Comparison of ENCODE assay signal across 8 cellular contexts in genomic region chr19:10087296-10088061, GRCh38. TPM values are rescaled to one million over a fixed set of nuclear protein-coding genes. Genes with fewer than 3 reads are reported as not detected.
DNase-seq lines count a peak whose midpoint lies in the region; ATAC-seq lines count a peak whose summit lies in the region.

No MANE protein-coding gene starts in this region.

- no peaks in the 10 kb centered on the region for H3K9me3 ChIP-seq in iPS-18a (ENCODE audit: control insufficient read depth, low read depth, low read length)
- H3K9me3 ChIP-seq in subcutaneous abdominal adipose tissue (ENCODE audit: control insufficient read depth in 5 of 5, low read length in 5 of 5) = peaks cover 0 to 3% (median 0%) of the 10 kb centered on the region in 5 donors
- H3K9me3 ChIP-seq in SJCRH30 (replicated peaks) = no peaks in the 10 kb centered on the region
- no peaks in the 10 kb centered on the region for H3K9me3 ChIP-seq in aorta (ENCODE audit: control insufficient read depth, low read length)

- H3K4me1 ChIP-seq in iPS-18a (ENCODE audit: control insufficient read depth, low read depth, low read length) (no peaks in the 10 kb centered on the region), subcutaneous abdominal adipose tissue (ENCODE audit: control insufficient read depth in 5 of 5, insufficient read depth in 5 of 5, low read length in 5 of 5) (peaks cover 0 to 17% (median 16%) of the 10 kb centered on the region in 5 donors), SJCRH30 (no peaks in the 10 kb centered on the region), aorta (ENCODE audit: control insufficient read depth in 1 of 2, insufficient read depth in 2 of 2, low read length in 2 of 2) (no peaks in the 10 kb centered on the region)

- peaks cover 20% of the 10 kb centered on the region for H3K27me3 ChIP-seq in iPS-18a (ENCODE audit: control insufficient read depth, insufficient read depth, low read length)
- peaks cover 0 to 3% (median 0%) of the 10 kb centered on the region in 5 donors for H3K27me3 ChIP-seq in subcutaneous abdominal adipose tissue (ENCODE audit: control insufficient read depth in 5 of 5, insufficient read depth in 4 of 5, low read length in 5 of 5)
- H3K27me3 ChIP-seq in SJCRH30 = no peaks in the 10 kb centered on the region
- no peaks in the 10 kb centered on the region for H3K27me3 ChIP-seq in aorta (ENCODE audit: control insufficient read depth in 1 of 2, insufficient read depth in 2 of 2, low read length in 1 of 2)

- H3K4me3 ChIP-seq in iPS-18a (ENCODE audit: low read length) (peak overlapping the region; percentile 79), subcutaneous abdominal adipose tissue (ENCODE audit: low read depth in 1 of 5, low read length in 5 of 5) (peak overlapping the region in 4 of 5 donors; percentile 78 to 91 (median 88)), SJCRH30 (no peak overlapping the region), aorta (ENCODE audit: low read length in 2 of 2) (no peak overlapping the region)

- POLR2A ChIA-PET in activated CD8-positive, alpha-beta T cell treated with anti-CD3 and anti-CD28 coated beads, Interleukin-2, amount 10 ng/mL, durations not matched to agents 7 days and 5 days (lab: Charles Lee) = interaction anchor here (0.6 kb wide), 3 partner anchors 19 to 68 kb away, joined by 3 to 6 read pairs (median 3); no protein-coding TSS in a partner anchor

- ATAC-seq in activated CD8-positive, alpha-beta memory T cell treated with anti-CD3 and anti-CD28 coated beads, Interleukin-2, amount 10 ng/mL, durations not matched to agents 7 days and 5 days = no peak
- ATAC-seq in activated CD8-positive, alpha-beta T cell treated with anti-CD3 and anti-CD28 coated beads, Interleukin-2, amount 10 ng/mL, durations not matched to agents 7 days and 5 days = no peak
- ATAC-seq in HG02973 (IDR thresholded peaks at IDR 0.05; ENCODE audit: unreplicated experiment) (no peak), aorta (ENCODE audit: low FRiP score) (no peak)

- no peaks in the 10 kb centered on the region for H3K27me3 Mint-ChIP-seq in activated CD8-positive, alpha-beta memory T cell treated with anti-CD3 and anti-CD28 coated beads, Interleukin-2, amount 10 ng/mL, durations not matched to agents 7 days and 5 days
- no peaks in the 10 kb centered on the region for H3K27me3 Mint-ChIP-seq in activated CD8-positive, alpha-beta T cell treated with anti-CD3 and anti-CD28 coated beads, Interleukin-2, amount 10 ng/mL, durations not matched to agents 7 days and 5 days (ENCODE audit: low read depth)

- peak overlapping the region; percentile 79 for H3K4me3 Mint-ChIP-seq in activated CD8-positive, alpha-beta memory T cell treated with anti-CD3 and anti-CD28 coated beads, Interleukin-2, amount 10 ng/mL, durations not matched to agents 7 days and 5 days
- peak overlapping the region; percentile 81 for H3K4me3 Mint-ChIP-seq in activated CD8-positive, alpha-beta T cell treated with anti-CD3 and anti-CD28 coated beads, Interleukin-2, amount 10 ng/mL, durations not matched to agents 7 days and 5 days

- H3K27ac Mint-ChIP-seq in activated CD8-positive, alpha-beta memory T cell treated with anti-CD3 and anti-CD28 coated beads, Interleukin-2, amount 10 ng/mL, durations not matched to agents 7 days and 5 days = peak overlapping the region; percentile 83
- H3K27ac Mint-ChIP-seq in activated CD8-positive, alpha-beta T cell treated with anti-CD3 and anti-CD28 coated beads, Interleukin-2, amount 10 ng/mL, durations not matched to agents 7 days and 5 days = peak overlapping the region; percentile 75

- intact Hi-C loops in aorta (cut with DNase I) = no loop called here

- CTCF ChIA-PET in activated CD8-positive, alpha-beta memory T cell treated with anti-CD3 and anti-CD28 coated beads, Interleukin-2, amount 10 ng/mL, durations not matched to agents 7 days and 5 days (lab: Charles Lee) = no interaction called here
- CTCF ChIA-PET in activated CD8-positive, alpha-beta T cell treated with anti-CD3 and anti-CD28 coated beads, Interleukin-2, amount 10 ng/mL, durations not matched to agents 7 days and 5 days (lab: Charles Lee) = no interaction called here

- no peaks in the 10 kb centered on the region for H3K9me3 Mint-ChIP-seq in activated CD8-positive, alpha-beta memory T cell treated with anti-CD3 and anti-CD28 coated beads, Interleukin-2, amount 10 ng/mL, durations not matched to agents 7 days and 5 days (ENCODE audit: low read depth)
- H3K9me3 Mint-ChIP-seq in activated CD8-positive, alpha-beta T cell treated with anti-CD3 and anti-CD28 coated beads, Interleukin-2, amount 10 ng/mL, durations not matched to agents 7 days and 5 days (ENCODE audit: insufficient read depth) = no peaks in the 10 kb centered on the region

- DNase-seq in activated CD8-positive, alpha-beta memory T cell treated with anti-CD3 and anti-CD28 coated beads, Interleukin-2, amount 10 ng/mL, durations not matched to agents 7 days and 5 days = no peak
- DNase-seq in activated CD8-positive, alpha-beta memory T cell treated with anti-CD3 and anti-CD28 coated beads, Interleukin-2, amount 50 U/mL, for 48 hours = no peak
- DNase-seq in activated CD8-positive, alpha-beta T cell treated with anti-CD3 and anti-CD28 coated beads, Interleukin-2, amount 10 ng/mL, durations not matched to agents 7 days and 5 days = no peak
- no peak for DNase-seq in SJCRH30
- DNase-seq in aorta = no peak

- H3K36me3 ChIP-seq in iPS-18a (ENCODE audit: control insufficient read depth, low read depth, low read length) (no peaks in the 10 kb centered on the region), subcutaneous abdominal adipose tissue (ENCODE audit: control insufficient read depth in 5 of 5, insufficient read depth in 5 of 5, low read length in 5 of 5) (peaks cover 0 to 30% (median 27%) of the 10 kb centered on the region in 5 donors), SJCRH30 (no peaks in the 10 kb centered on the region), aorta (ENCODE audit: control insufficient read depth in 1 of 2, insufficient read depth in 2 of 2, low read length in 1 of 2) (no peaks in the 10 kb centered on the region)

- H3K27ac ChIP-seq in iPS-18a (ENCODE audit: low read length) (no peak overlapping the region), subcutaneous abdominal adipose tissue (ENCODE audit: low read depth, low read length) (peak overlapping the region; percentile 70), SJCRH30 (no peak overlapping the region), aorta (ENCODE audit: low read depth in 1 of 2, low read length in 2 of 2) (no peak overlapping the region)

- H3K36me3 Mint-ChIP-seq in activated CD8-positive, alpha-beta memory T cell treated with anti-CD3 and anti-CD28 coated beads, Interleukin-2, amount 10 ng/mL, durations not matched to agents 7 days and 5 days = peaks cover 41% of the 10 kb centered on the region
- H3K36me3 Mint-ChIP-seq in activated CD8-positive, alpha-beta T cell treated with anti-CD3 and anti-CD28 coated beads, Interleukin-2, amount 10 ng/mL, durations not matched to agents 7 days and 5 days (ENCODE audit: low read depth) = peaks cover 43% of the 10 kb centered on the region

- H3K4me1 Mint-ChIP-seq in activated CD8-positive, alpha-beta memory T cell treated with anti-CD3 and anti-CD28 coated beads, Interleukin-2, amount 10 ng/mL, durations not matched to agents 7 days and 5 days = peaks cover 39% of the 10 kb centered on the region
- peaks cover 33% of the 10 kb centered on the region for H3K4me1 Mint-ChIP-seq in activated CD8-positive, alpha-beta T cell treated with anti-CD3 and anti-CD28 coated beads, Interleukin-2, amount 10 ng/mL, durations not matched to agents 7 days and 5 days (ENCODE audit: low read depth)

- 86 to 89% methylated on average over 18 of the region's 18 CpGs for WGBS in aorta, 2 donors

- no peak overlapping the region for H3K9ac ChIP-seq in iPS-18a (ENCODE audit: low read length)
- peak overlapping the region in 3 of 5 donors; percentile 20 to 82 (median 59) for H3K9ac ChIP-seq in subcutaneous abdominal adipose tissue (ENCODE audit: low read length in 5 of 5)

RNA-seq across cellular contexts. Expression of gene SHFL, which starts 1.4 kb away (rescaled TPM):
- total RNA-seq in activated CD8-positive, alpha-beta memory T cell treated with anti-CD3 and anti-CD28 coated beads, Interleukin-2, amount 10 ng/mL, durations not matched to agents 7 days and 5 days = 100 to 1,000 TPM in 1 of 2 experiments, 10 to 100 TPM in 1; 95.3 to 146 TPM
- total RNA-seq in activated CD8-positive, alpha-beta T cell treated with anti-CD3 and anti-CD28 coated beads, Interleukin-2, amount 10 ng/mL, durations not matched to agents 7 days and 5 days = 10 to 100 TPM; 81.2 to 89.5 TPM
- total RNA-seq in SJCRH30 (2014; rRNA removed; shearing (Covaris generic)) = 0.08 TPM in 1 of 2 replicates, not detected in the other
- 10 to 100 TPM; 32.1 to 50.5 TPM for total RNA-seq in aorta
- polyA plus RNA-seq in aorta = 10 to 100 TPM; 20.3 to 70.2 TPM

RNA-seq across cellular contexts. Expression of gene ANGPTL6, which starts 15.0 kb away (rescaled TPM):
- 1 to 10 TPM; 2.7 to 3.3 TPM for total RNA-seq in activated CD8-positive, alpha-beta memory T cell treated with anti-CD3 and anti-CD28 coated beads, Interleukin-2, amount 10 ng/mL, durations not matched to agents 7 days and 5 days
- total RNA-seq in activated CD8-positive, alpha-beta T cell treated with anti-CD3 and anti-CD28 coated beads, Interleukin-2, amount 10 ng/mL, durations not matched to agents 7 days and 5 days = 1 to 10 TPM; 3.7 to 3.9 TPM
- 0.10 TPM in 1 of 2 replicates, not detected in the other for total RNA-seq in SJCRH30 (2014; rRNA removed; shearing (Covaris generic))
- total RNA-seq in aorta = under 1 TPM; 0.19 to 0.24 TPM
- under 1 TPM; 0.41 to 0.63 TPM for polyA plus RNA-seq in aorta

RNA-seq across cellular contexts. Expression of gene PPAN, which starts 18.7 kb away (rescaled TPM):
- total RNA-seq in activated CD8-positive, alpha-beta memory T cell treated with anti-CD3 and anti-CD28 coated beads, Interleukin-2, amount 10 ng/mL, durations not matched to agents 7 days and 5 days = 100 to 1,000 TPM in 1 of 2 experiments, 10 to 100 TPM in 1; 98.5 to 115 TPM
- total RNA-seq in activated CD8-positive, alpha-beta T cell treated with anti-CD3 and anti-CD28 coated beads, Interleukin-2, amount 10 ng/mL, durations not matched to agents 7 days and 5 days = 100 to 1,000 TPM; 107 to 121 TPM
- 44.7 and 47.0 TPM in 2 replicates for total RNA-seq in SJCRH30 (2014; rRNA removed; shearing (Covaris generic))
- 10 to 100 TPM; 24.3 to 30.9 TPM for total RNA-seq in aorta
- polyA plus RNA-seq in aorta = 10 to 100 TPM; 13.1 to 24.7 TPM

RNA-seq across cellular contexts. Expression of gene P2RY11, which starts 24.0 kb away (rescaled TPM):
- total RNA-seq in activated CD8-positive, alpha-beta memory T cell treated with anti-CD3 and anti-CD28 coated beads, Interleukin-2, amount 10 ng/mL, durations not matched to agents 7 days and 5 days = 10 to 100 TPM; 36.0 to 43.7 TPM
- total RNA-seq in activated CD8-positive, alpha-beta T cell treated with anti-CD3 and anti-CD28 coated beads, Interleukin-2, amount 10 ng/mL, durations not matched to agents 7 days and 5 days = 10 to 100 TPM; 50.4 to 53.6 TPM
- total RNA-seq in SJCRH30 (2014; rRNA removed; shearing (Covaris generic)) = 10.7 and 10.8 TPM in 2 replicates
- total RNA-seq in aorta = 10 to 100 TPM in 1 of 2 donors, 1 to 10 TPM in 1; 9.7 to 10.5 TPM
- polyA plus RNA-seq in aorta = 10 to 100 TPM in 1 of 2 donors, 1 to 10 TPM in 1; 5.3 to 16.0 TPM

RNA-seq across cellular contexts. Expression of gene EIF3G, which starts 32.2 kb away (rescaled TPM):
- total RNA-seq in activated CD8-positive, alpha-beta memory T cell treated with anti-CD3 and anti-CD28 coated beads, Interleukin-2, amount 10 ng/mL, durations not matched to agents 7 days and 5 days = 100 to 1,000 TPM; 216 to 256 TPM
- total RNA-seq in activated CD8-positive, alpha-beta T cell treated with anti-CD3 and anti-CD28 coated beads, Interleukin-2, amount 10 ng/mL, durations not matched to agents 7 days and 5 days = 100 to 1,000 TPM; 229 to 241 TPM
- total RNA-seq in SJCRH30 (2014; rRNA removed; shearing (Covaris generic)) = 179 and 186 TPM in 2 replicates
- total RNA-seq in aorta = 100 to 1,000 TPM; 143 to 176 TPM
- 100 to 1,000 TPM; 162 to 319 TPM for polyA plus RNA-seq in aorta

Comparison
In these comparisons a context has a peak if more than half of its experiments do, and no peak if none do; other contexts are left out.
1. H3K4me3 ChIP-seq: peak in iPS-18a (single experiment) and subcutaneous abdominal adipose tissue (4 of 5); none in SJCRH30 (single experiment) and aorta (0 of 2).
2. RNA of gene SHFL, which starts 1.4 kb away (total RNA-seq): 95.3 to 146 TPM in activated CD8-positive, alpha-beta memory T cell treated with anti-CD3 and anti-CD28 coated beads, Interleukin-2, amount 10 ng/mL, durations not matched to agents 7 days and 5 days, 81.2 to 89.5 TPM in activated CD8-positive, alpha-beta T cell treated with anti-CD3 and anti-CD28 coated beads, Interleukin-2, amount 10 ng/mL, durations not matched to agents 7 days and 5 days and 32.1 to 50.5 TPM in aorta; 0.08 TPM in SJCRH30; every median in the first group is over 10 times any median in the second.